In genomic region chr2:119487434-119488244, GRCh38 we compare ENCODE assay signal across 11 cellular contexts. TPM values are rescaled to one million over a fixed set of nuclear protein-coding genes. Genes with fewer than 3 reads are reported as not detected.
A peak's percentile ranks its signal among the peaks of the same experiment; 100 is the strongest.
DNase-seq lines count a peak whose midpoint lies in the region; ATAC-seq, FAIRE-seq and TF ChIP-seq lines count a peak whose summit lies in the region.
"Had no signal": no experiment of that assay in that cellular context is flagged by ENCODE, and none has a peak within 500 bp of the region (broad histone marks: within the 10 kb centered on the region; RNA-seq: fewer than 3 reads in every experiment).

No MANE protein-coding gene starts in this region.

- H3K27me3 ChIP-seq in GM12878 (replicated peaks in 1 of 2; ENCODE audit: control insufficient read depth in 2 of 2, insufficient read depth in 2 of 2, low read length in 1 of 2), result no peaks in the 10 kb centered on the region; a peak in 1 of 4 replicates
- H3K27me3 ChIP-seq in psoas muscle (ENCODE audit: insufficient read depth in 3 of 3, low read length in 2 of 3), result no peaks in the 10 kb centered on the region

- no peak overlapping the region for H3K9ac ChIP-seq in GM12878 (ENCODE audit: control insufficient read depth, insufficient read depth, low read length)

- no peak for TF ChIP-seq POLR2A in GM12878 (IDR thresholded peaks at IDR 0.05; ENCODE audit: low read depth, low read length)

- BruUV-seq in GM12878 (replicated peaks; lab: Mats Ljungman, UMichigan), result no TSS peak

- RAD21 ChIA-PET in GM12878 (lab: Charles Lee; ENCODE audit: unreplicated experiment), result interaction anchor here (1.2 to 1.5 kb wide), 3 partner anchors 8 to 121 kb away, joined by 3 to 8 read pairs (median 5); partner anchors contain the start of genes C2orf76 and DBI

- TF ChIP-seq RAD21 in GM12878 (IDR thresholded peaks at IDR 0.05; ENCODE audit: insufficient read depth, low read depth, low read length), result no peak

- peak; percentile 34 for DNase-seq in GM12878 (ENCODE audit: low read depth, low spot score)
- no peak for DNase-seq in psoas muscle
- no peak for DNase-seq in occipital lobe (lab: John Stamatoyannopoulos, UW)
- DNase-seq in NCI-H2196 treated with DMSO at 0.1 percent for 48 hours (lab: John Stamatoyannopoulos, UW; ENCODE audit: unreplicated experiment), result no peak
- no peak for DNase-seq in RWPE1 (ENCODE audit: low spot score)
- DNase-seq in NOMO-1 (lab: John Stamatoyannopoulos, UW; ENCODE audit: unreplicated experiment in 2 of 2), result no peak
- DNase-seq: activated CD4-positive, alpha-beta T cell treated with anti-CD3 and anti-CD28 coated beads, Interleukin-2, amount 50 U/mL, for 4 hours; stimulated activated CD4-positive, alpha-beta T cell treated with anti-CD3 and anti-CD28 coated beads, Interleukin-2, amount 100 ng/mL, for 24 hours had no signal

- peak in 1 of 2 experiments; percentile 46; a peak in 1 of 4 replicates for TF ChIP-seq EP300 in GM12878 (IDR thresholded peaks at IDR 0.05; ENCODE audit: borderline replicate concordance in 1 of 2, control insufficient read depth in 1 of 2, low read depth in 2 of 2, low read length in 2 of 2)

- H2AFZ ChIP-seq in GM12878 (ENCODE audit: control insufficient read depth, low read depth, low read length), result no peak overlapping the region

- H3K9me3 ChIP-seq in GM12878 (replicated peaks; ENCODE audit: control insufficient read depth, insufficient read depth, low read length) (no peaks in the 10 kb centered on the region), psoas muscle (no peaks in the 10 kb centered on the region)

- H3K4me2 ChIP-seq in GM12878 (ENCODE audit: control insufficient read depth, insufficient read depth), result no peak overlapping the region

- no peaks in the 10 kb centered on the region for H3K4me1 ChIP-seq in GM12878 (ENCODE audit: control insufficient read depth, insufficient read depth, low read length)
- H3K4me1 ChIP-seq in psoas muscle, result peaks cover 66% of the 10 kb centered on the region

- intact Hi-C loops in GM12878 (cut with micrococcal nuclease; ENCODE audit: unreplicated experiment) (no loop called here), psoas muscle (cut with DNase I) (loop anchor here (10.0 kb wide), 2 partner anchors 183 to 263 kb away; partner anchors contain the start of gene STEAP3 (in 1 of the 2))

- no peak for FAIRE-seq in GM12878 (lab: Jason Lieb, UNC)

- ATAC-seq in GM18909 (IDR thresholded peaks at IDR 0.05; ENCODE audit: poor library complexity, unreplicated experiment), result peak; percentile 94
- peak; percentile 88 for ATAC-seq in HG02763 (IDR thresholded peaks at IDR 0.05; ENCODE audit: unreplicated experiment)
- ATAC-seq in GM12878, result peak; percentile 88
- ATAC-seq in psoas muscle, result no peak

- H3K27ac ChIP-seq in GM12878 (ENCODE audit: control insufficient read depth, insufficient read depth), result no peak overlapping the region
- peak overlapping the region; percentile 71 for H3K27ac ChIP-seq in psoas muscle
- no peak overlapping the region for H3K27ac ChIP-seq in RWPE1

- POLR2A ChIA-PET in GM12878 (lab: Charles Lee), result interaction anchor here (0.6 to 1.1 kb wide), 2 partner anchors 135 to 165 kb away, joined by 4 to 5 read pairs; no protein-coding TSS in a partner anchor
- POLR2A ChIA-PET in RWPE1 (lab: Yijun Ruan, JAX; ENCODE audit: low non-redundant PET), result no interaction called here

- H3K4me3 ChIP-seq in GM12878 (no peak overlapping the region), psoas muscle (no peak overlapping the region)

- in situ Hi-C loops in GM12878 (cut with MboI), result loop anchor here (10.0 kb wide), 1 partner anchor 603 kb away; no protein-coding TSS in a partner anchor

- SMC1A ChIA-PET in GM12878 (lab: Charles Lee; ENCODE audit: uncharacterized antibody, unreplicated experiment), result interaction anchor here (1.2 to 3.0 kb wide), 3 partner anchors 8 to 30 kb away, joined by 3 to 10 read pairs (median 3); no protein-coding TSS in a partner anchor

- CTCF ChIA-PET in GM12878 (lab: Yijun Ruan, JAX), result interaction anchor here (0.8 to 3.3 kb wide), 6 partner anchors 8 to 81 kb away, joined by 3 to 31 read pairs (median 6); no protein-coding TSS in a partner anchor
- CTCF ChIA-PET in RWPE1 (lab: Yijun Ruan, JAX), result interaction anchor here (0.7 to 3.5 kb wide), 2 partner anchors 11 to 154 kb away, joined by 3 to 22 read pairs; no protein-coding TSS in a partner anchor

- no peak for TF ChIP-seq CTCF in GM12878 (IDR thresholded peaks at IDR 0.05 in 2 of 3, conservative IDR thresholded peaks at IDR 0.05 in 1 of 3; ENCODE audit: control insufficient read depth in 2 of 3, extremely low read depth in 1 of 3, insufficient read depth in 1 of 3, low read depth in 3 of 3, low read length in 3 of 3)
- TF ChIP-seq CTCF in psoas muscle (IDR thresholded peaks at IDR 0.05), result no peak
- TF ChIP-seq CTCF in RWPE1 (conservative IDR thresholded peaks at IDR 0.05; ENCODE audit: low read depth), result no peak

- peaks cover 2% of the 10 kb centered on the region; the same call in 1 of the 2 replicates for H4K20me1 ChIP-seq in GM12878 (ENCODE audit: control insufficient read depth, insufficient read depth)

- no peaks in the 10 kb centered on the region for H3K79me2 ChIP-seq in GM12878 (ENCODE audit: control insufficient read depth, insufficient read depth, low read length)

- H3K36me3 ChIP-seq in GM12878 (ENCODE audit: control insufficient read depth in 2 of 2, insufficient read depth in 2 of 2, low read length in 1 of 2) (no peaks in the 10 kb centered on the region), psoas muscle (ENCODE audit: insufficient read depth in 1 of 2, low read depth in 1 of 2) (no peaks in the 10 kb centered on the region)

- WGBS in GM12878 (ENCODE audit: insufficient coverage, insufficient replicate concordance, low lambda C conversion rate, missing lambda C conversion rate), result 1% methylated on average over 9 of the region's 9 CpGs
- WGBS in psoas muscle, 3 donors, result 28 to 37% (median 36%) methylated on average over 9 of the region's 9 CpGs

RNA-seq across cellular contexts. Expression of gene SCTR, which starts 36.6 kb away (rescaled TPM):
- total RNA-seq in GM12878 (2013; cell fraction: nucleolus; rRNA removed), result not detected in 2 replicates
- total RNA-seq in GM12878 (2014; rRNA removed), result not detected in 2 replicates
- total RNA-seq in GM12878 (2014; rRNA removed; fragmentation: Illumina TruSeq; extraction: Trizol), result not detected in 2 replicates
- total RNA-seq in GM12878 (2021), result not detected in 2 replicates
- not detected for polyA plus RNA-seq in GM12878 (2011; ENCODE audit: low read depth)
- polyA plus RNA-seq in GM12878 (2011; rRNA removed), result 0.07 and 0.26 TPM in 2 replicates
- 0.08 and 0.13 TPM in 2 replicates for polyA plus RNA-seq in GM12878 (2011; cell fraction: cytosol; rRNA removed)
- polyA plus RNA-seq in GM12878 (2011; cell fraction: nucleus; rRNA removed), result 0.26 and 0.45 TPM in 2 replicates
- not detected in 2 replicates for polyA plus RNA-seq in GM12878 (2012)
- polyA plus RNA-seq in GM12878 (2014; fragmentation: Illumina TruSeq; extraction: Trizol), result not detected in 2 replicates
- not detected for polyA plus RNA-seq in GM12878 (2014; fragmentation: Nextera tagmentation; extraction: Ambion mirVana)
- polyA plus RNA-seq in GM12878 (2014; rRNA removed), result not detected in 2 replicates
- not detected for polyA plus RNA-seq in GM12878 (2016; fragmentation: Nextera tagmentation; extraction: Ambion mirVana)
- 0.15 TPM in 1 of 2 replicates, not detected in the other for polyA minus RNA-seq in GM12878 (2011; rRNA and poly(A)+ RNA removed)
- not detected in 2 replicates for polyA minus RNA-seq in GM12878 (2011; cell fraction: cytosol; rRNA and poly(A)+ RNA removed)
- 0.19 and 0.60 TPM in 2 replicates for polyA minus RNA-seq in GM12878 (2011; cell fraction: nucleus; rRNA and poly(A)+ RNA removed)
- 1 to 10 TPM in 1 of 4 donors, under 1 TPM in 1, not detected in 2; 0.57 to 1.3 TPM for total RNA-seq in psoas muscle
- polyA plus RNA-seq in psoas muscle, result under 1 TPM in 1 of 3 donors, not detected in 2; 0.12 TPM
- total RNA-seq in occipital lobe, result 0.62 TPM
- total RNA-seq: Daoy had no signal

RNA-seq across cellular contexts. Expression of gene TMEM37, which starts 56.0 kb away (rescaled TPM):
- total RNA-seq in GM12878 (2013; cell fraction: nucleolus; rRNA removed), result 1.6 and 1.9 TPM in 2 replicates
- total RNA-seq in GM12878 (2014; rRNA removed) (0.28 TPM in 1 of 2 replicates, not detected in the other), GM12878 (2014; rRNA removed; fragmentation: Illumina TruSeq; extraction: Trizol) (0.09 TPM in 1 of 2 replicates, not detected in the other), GM12878 (2021) (0.16 and 0.44 TPM in 2 replicates), psoas muscle (1 to 10 TPM in 3 of 4 donors, under 1 TPM in 1; 0.96 to 3.9 (median 1.4) TPM), occipital lobe (not detected)
- not detected for polyA plus RNA-seq in GM12878 (2011; ENCODE audit: low read depth)
- polyA plus RNA-seq in GM12878 (2011; rRNA removed) (0.32 and 0.67 TPM in 2 replicates), GM12878 (2014; fragmentation: Illumina TruSeq; extraction: Trizol) (0.10 and 0.16 TPM in 2 replicates), GM12878 (2014; fragmentation: Nextera tagmentation; extraction: Ambion mirVana) (under 1 TPM in 1 of 2 experiments, not detected in 1; 0.07 TPM), GM12878 (2014; rRNA removed) (0.20 and 0.24 TPM in 2 replicates), GM12878 (2016; fragmentation: Nextera tagmentation; extraction: Ambion mirVana) (not detected), psoas muscle (under 1 TPM; 0.60 to 0.96 (median 0.90) TPM)
- 0.45 and 0.70 TPM in 2 replicates for polyA plus RNA-seq in GM12878 (2011; cell fraction: cytosol; rRNA removed)
- polyA plus RNA-seq in GM12878 (2011; cell fraction: nucleus; rRNA removed), result 1.2 and 1.3 TPM in 2 replicates
- polyA plus RNA-seq in GM12878 (2012), result 0.23 and 0.25 TPM in 2 replicates
- polyA minus RNA-seq in GM12878 (2011; rRNA and poly(A)+ RNA removed), result 0.51 and 0.88 TPM in 2 replicates
- 0.67 TPM in 1 of 2 replicates, not detected in the other for polyA minus RNA-seq in GM12878 (2011; cell fraction: cytosol; rRNA and poly(A)+ RNA removed)
- 0.24 and 0.67 TPM in 2 replicates for polyA minus RNA-seq in GM12878 (2011; cell fraction: nucleus; rRNA and poly(A)+ RNA removed)
- total RNA-seq: Daoy had no signal

RNA-seq across cellular contexts. Expression of gene CFAP221, which starts 56.6 kb away (rescaled TPM):
- total RNA-seq in GM12878 (2013; cell fraction: nucleolus; rRNA removed), result not detected in 2 replicates
- total RNA-seq in GM12878 (2014; rRNA removed) (not detected in 2 replicates), GM12878 (2014; rRNA removed; fragmentation: Illumina TruSeq; extraction: Trizol) (not detected in 2 replicates), GM12878 (2021) (not detected in 2 replicates), psoas muscle (under 1 TPM in 2 of 4 donors, not detected in 2; 0.36 to 0.88 TPM), occipital lobe (5.6 TPM)
- polyA plus RNA-seq in GM12878 (2011; ENCODE audit: low read depth), result not detected
- polyA plus RNA-seq in GM12878 (2011; rRNA removed) (not detected in 2 replicates), GM12878 (2014; fragmentation: Illumina TruSeq; extraction: Trizol) (not detected in 2 replicates), GM12878 (2014; fragmentation: Nextera tagmentation; extraction: Ambion mirVana) (not detected), GM12878 (2014; rRNA removed) (not detected in 2 replicates), GM12878 (2016; fragmentation: Nextera tagmentation; extraction: Ambion mirVana) (not detected), psoas muscle (not detected)
- polyA plus RNA-seq in GM12878 (2011; cell fraction: cytosol; rRNA removed), result not detected in 2 replicates
- polyA plus RNA-seq in GM12878 (2011; cell fraction: nucleus; rRNA removed), result not detected in 2 replicates
- not detected in 2 replicates for polyA plus RNA-seq in GM12878 (2012)
- polyA minus RNA-seq in GM12878 (2011; rRNA and poly(A)+ RNA removed), result not detected in 2 replicates
- polyA minus RNA-seq in GM12878 (2011; cell fraction: cytosol; rRNA and poly(A)+ RNA removed), result not detected in 2 replicates
- polyA minus RNA-seq in GM12878 (2011; cell fraction: nucleus; rRNA and poly(A)+ RNA removed), result not detected in 2 replicates

Comparison
In these comparisons a context has a peak if more than half of its experiments do, and no peak if none do; other contexts are left out.
1. ATAC-seq: peak in GM18909 (single experiment), HG02763 (single experiment) and GM12878 (single experiment); none in psoas muscle (0 of 4).